In the genomic region with DNA sequence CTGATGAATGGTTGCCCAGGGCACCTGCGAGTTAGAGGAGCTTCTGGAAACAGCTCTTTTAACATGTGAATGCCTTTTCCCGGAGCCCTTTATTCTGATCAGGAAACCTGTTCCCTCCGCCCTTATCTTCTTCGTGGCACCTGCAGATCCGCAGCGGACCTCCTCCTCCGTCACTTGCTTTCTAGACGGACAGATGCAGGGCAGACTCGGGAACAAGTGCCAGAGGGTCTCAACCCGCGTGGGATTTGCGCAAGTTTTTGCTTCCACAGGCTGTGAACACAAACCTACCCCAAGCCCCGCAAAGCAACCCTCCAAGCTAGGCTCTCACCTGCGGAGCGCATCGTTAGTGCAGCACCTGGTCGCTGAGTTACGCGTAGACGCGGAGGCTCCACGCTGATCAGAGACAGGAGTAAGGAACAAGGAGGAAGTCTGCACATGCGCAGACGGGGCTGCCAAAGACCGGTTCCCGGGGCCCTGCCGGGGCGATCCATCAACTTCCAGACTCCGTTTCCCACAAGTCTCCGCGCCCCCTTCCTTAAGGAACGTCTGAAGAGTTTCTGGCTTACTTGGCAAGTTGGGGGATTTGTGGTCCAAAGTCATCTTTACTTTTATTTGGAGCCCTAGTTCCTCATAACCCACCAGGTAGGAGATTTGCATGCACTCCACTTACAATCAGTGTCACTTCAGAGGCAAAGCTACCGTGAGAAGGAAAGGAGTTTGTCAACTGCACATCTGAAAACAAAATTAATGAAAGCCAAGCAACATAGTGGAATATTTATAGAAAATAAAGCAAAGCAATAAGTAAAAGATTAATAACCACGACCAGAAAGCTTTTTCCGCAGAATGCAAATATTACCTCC, we compare ENCODE assay signal across 9 cellular contexts.
DNase-seq lines count a peak whose midpoint lies in the region; ATAC-seq, FAIRE-seq and TF ChIP-seq lines count a peak whose summit lies in the region.
"Had no signal": no experiment of that assay in that cellular context is flagged by ENCODE, and none has a peak within 500 bp of the region (broad histone marks: within the 10 kb centered on the region; RNA-seq: fewer than 3 reads in every experiment).

No MANE protein-coding gene starts in this region.

- H3K4me1 Mint-ChIP-seq in T-helper 2 cell treated with Interferon-gamma antibody and Interleukin-4, amounts not matched to agents 5 μg/mL and 100 μg/mL, for 36 hours (ENCODE audit: low read depth), result no peaks in the 10 kb centered on the region

- H3K4me3 Mint-ChIP-seq in T-helper 2 cell treated with Interferon-gamma antibody and Interleukin-4, amounts not matched to agents 5 μg/mL and 100 μg/mL, for 36 hours, result no peak overlapping the region

- H3K27me3 Mint-ChIP-seq in T-helper 2 cell treated with Interferon-gamma antibody and Interleukin-4, amounts not matched to agents 5 μg/mL and 100 μg/mL, for 36 hours (ENCODE audit: low read depth), result peaks cover 25% of the 10 kb centered on the region

- no peak for ATAC-seq in HG03097 (IDR thresholded peaks at IDR 0.05; ENCODE audit: low FRiP score, unreplicated experiment)

- peaks cover 21% of the 10 kb centered on the region for H3K9me3 Mint-ChIP-seq in T-helper 2 cell treated with Interferon-gamma antibody and Interleukin-4, amounts not matched to agents 5 μg/mL and 100 μg/mL, for 36 hours

- peak; percentile 8 for DNase-seq in EH (ENCODE audit: low read depth)
- peak in 37 of 51 donors; percentile 1 to 69 (median 31) for DNase-seq in hypothalamus (lab: John Stamatoyannopoulos, UW)
- peak; percentile 90 for DNase-seq in retina
- no peak for DNase-seq in T-helper 2 cell treated with Interferon-gamma antibody and Interleukin-4, amounts not matched to agents 5 μg/mL and 100 μg/mL, for 36 hours (ENCODE audit: low spot score)
- DNase-seq in RCC 7860 (ENCODE audit: low spot score), result no peak
- DNase-seq in NCI-H2227 (lab: John Stamatoyannopoulos, UW; ENCODE audit: unreplicated experiment), result no peak

- no peak overlapping the region for H3K27ac Mint-ChIP-seq in T-helper 2 cell treated with Interferon-gamma antibody and Interleukin-4, amounts not matched to agents 5 μg/mL and 100 μg/mL, for 36 hours

- no peak for FAIRE-seq in RCC 7860 (lab: Jason Lieb, UNC)

- peak overlapping the region; percentile 25; the same call in 1 of the 2 replicates for H3K27ac ChIP-seq in VCaP
- H3K27ac ChIP-seq: Peyer's patch had no signal

- no peak for TF ChIP-seq CTCF in VCaP (conservative IDR thresholded peaks at IDR 0.05)

- no peaks in the 10 kb centered on the region for H3K36me3 Mint-ChIP-seq in T-helper 2 cell treated with Interferon-gamma antibody and Interleukin-4, amounts not matched to agents 5 μg/mL and 100 μg/mL, for 36 hours (ENCODE audit: low read depth)

Comparison
In these comparisons a context has a peak if more than half of its experiments do, and no peak if none do; other contexts are left out.
1. DNase-seq: peak in EH (single experiment), hypothalamus (37 of 51) and retina (single experiment); none in T-helper 2 cell treated with Interferon-gamma antibody and Interleukin-4, amounts not matched to agents 5 μg/mL and 100 μg/mL, for 36 hours (single experiment), RCC 7860 (single experiment) and NCI-H2227 (single experiment).